Comparison of ENCODE assay signal across 8 cellular contexts in genomic region chr6:28981391-28981832, GRCh38. TPM values are rescaled to one million over a fixed set of nuclear protein-coding genes. Genes with fewer than 3 reads are reported as not detected.
DNase-seq lines count a peak whose midpoint lies in the region; ATAC-seq and TF ChIP-seq lines count a peak whose summit lies in the region.

No MANE protein-coding gene starts in this region.

- no peak overlapping the region for H4K12ac ChIP-seq in trophoblast cell (ENCODE audit: low read depth, low read length)

- H2AK5ac ChIP-seq in trophoblast cell (ENCODE audit: low read length), result no peak overlapping the region

- H3K9ac ChIP-seq in trophoblast cell (ENCODE audit: low read length), result no peak overlapping the region

- TF ChIP-seq EP300 in transverse colon (IDR thresholded peaks at IDR 0.05; ENCODE audit: low read depth), result no peak

- H3K4me3 ChIP-seq in trophoblast cell (ENCODE audit: low read depth, low read length), result no peak overlapping the region
- peak overlapping the region; percentile 28 to 81 (median 46) for H3K4me3 ChIP-seq in transverse colon

- peak overlapping the region; percentile 71 for H4K91ac ChIP-seq in trophoblast cell (ENCODE audit: low read depth, low read length)

- H3K27me3 ChIP-seq in trophoblast cell (ENCODE audit: insufficient read depth, low read length) (no peaks in the 10 kb centered on the region), transverse colon (peaks cover 8% of the 10 kb centered on the region)

- H3K9me3 ChIP-seq in KOPT-K1 (ENCODE audit: insufficient read depth, low read length, poor library complexity, severe bottlenecking) (no peaks in the 10 kb centered on the region), trophoblast cell (ENCODE audit: insufficient read depth, low read depth, low read length) (no peaks in the 10 kb centered on the region), transverse colon (no peaks in the 10 kb centered on the region)

- peak in 2 of 5 experiments; percentile 0 to 9 for TF ChIP-seq CTCF in transverse colon (IDR thresholded peaks at IDR 0.05)

- no peak for TF ChIP-seq POLR2A in transverse colon (IDR thresholded peaks at IDR 0.05)

- H3K23ac ChIP-seq in trophoblast cell (ENCODE audit: low read length), result no peak overlapping the region

- H3K79me2 ChIP-seq in trophoblast cell (ENCODE audit: control insufficient read depth, insufficient read depth, low read length, poor library complexity), result peaks cover 9% of the 10 kb centered on the region

- H2BK12ac ChIP-seq in trophoblast cell (ENCODE audit: low read length), result no peak overlapping the region

- H3K79me1 ChIP-seq in trophoblast cell (ENCODE audit: low read length), result peaks cover 30% of the 10 kb centered on the region

- intact Hi-C loops in Right ventricle myocardium inferior (cut with DNase I), result loop anchor here (10.0 kb wide), 1 partner anchor 117 kb away; no protein-coding TSS in a partner anchor
- intact Hi-C loops in cardiac septum (cut with DNase I), result loop anchor here (1.0 to 10.0 kb wide), 5 partner anchors 37 to 147 kb away; partner anchors contain the start of gene TRIM27
- intact Hi-C loops in transverse colon (cut with DNase I; ENCODE audit: low total_unique reads), result loop anchor here (5.0 to 10.0 kb wide), 2 partner anchors 39 to 1797 kb away; no protein-coding TSS in a partner anchor

- H2BK120ac ChIP-seq in trophoblast cell (ENCODE audit: insufficient read depth, low read length, poor library complexity), result peak overlapping the region; percentile 85

- H3K4me1 ChIP-seq in trophoblast cell (ENCODE audit: control insufficient read depth in 1 of 2, insufficient read depth in 2 of 2, low read length in 2 of 2) (peaks cover 21 to 26% of the 10 kb centered on the region in 2 experiments), transverse colon (peaks cover 0 to 29% (median 13%) of the 10 kb centered on the region in 4 donors)

- in situ Hi-C loops in SK-MEL-5 (cut with HindIII; ENCODE audit: low pct_unique_long_range_greater_than_20kb, low sequenced_read_pairs), result no loop called here
- in situ Hi-C loops in transverse colon (cut with MboI; ENCODE audit: low pct_ligation_motif_present in 1 of 4, low pct_unique_long_range_greater_than_20kb in 1 of 4, low sequenced_read_pairs in 3 of 4), result loop anchor here in 1 of 4 donors (5.0 to 10.0 kb wide), 2 partner anchors 34 to 117 kb away; no protein-coding TSS in a partner anchor

- no peak overlapping the region for H3K14ac ChIP-seq in trophoblast cell (ENCODE audit: low read length)

- peak overlapping the region; percentile 28 for H3K27ac ChIP-seq in KOPT-K1 (ENCODE audit: low read depth, low read length, poor library complexity, severe bottlenecking)
- peak overlapping the region; percentile 98 for H3K27ac ChIP-seq in trophoblast cell (ENCODE audit: low read depth, low read length)
- H3K27ac ChIP-seq in transverse colon, result peak overlapping the region; percentile 79 to 84 (median 80)

- no peak overlapping the region for H3K4ac ChIP-seq in trophoblast cell (ENCODE audit: low read depth, low read length)

- DNase-seq in Right ventricle myocardium inferior (ENCODE audit: missing footprints) (no peak), cardiac septum (ENCODE audit: low spot score) (no peak), SK-MEL-5 (ENCODE audit: low read depth, low spot score) (peak; percentile 80), glomerular visceral epithelial cell (ENCODE audit: extremely low spot score) (peak; percentile 83), trophoblast cell (peak; percentile 70 to 94), transverse colon (peak; percentile 71)
- DNase-seq in activated naive CD4-positive, alpha-beta T cell treated with Interleukin-2 at 50 U/mL for 16 hours, result peak; percentile 80

- WGBS in trophoblast cell (ENCODE audit: extremely low coverage, insufficient coverage, insufficient read length), result no CpG with 5 or more reads among the region's 14 CpGs
- WGBS in transverse colon (ENCODE audit: low coverage in 1 of 2), 2 donors, result 0 to 1% methylated on average over 14 of the region's 14 CpGs

- peak; percentile 50 for ATAC-seq in Right ventricle myocardium inferior

- H3K4me2 ChIP-seq in trophoblast cell (ENCODE audit: low read length), result peak overlapping the region; percentile 64

- H3K36me3 ChIP-seq in KOPT-K1 (ENCODE audit: insufficient read depth, low read length), result no peaks in the 10 kb centered on the region
- H3K36me3 ChIP-seq in trophoblast cell (ENCODE audit: control insufficient read depth in 1 of 2, insufficient read depth in 2 of 2, low read length in 2 of 2), result no peaks in the 10 kb centered on the region
- no peaks in the 10 kb centered on the region for H3K36me3 ChIP-seq in transverse colon

- no peak overlapping the region for H2AFZ ChIP-seq in trophoblast cell (ENCODE audit: insufficient read depth, low read length, poor library complexity)

- no peak overlapping the region for H4K8ac ChIP-seq in trophoblast cell (ENCODE audit: low read depth, low read length)

- no peak overlapping the region for H2BK5ac ChIP-seq in trophoblast cell (ENCODE audit: low read depth, low read length, poor library complexity)

- H3K18ac ChIP-seq in trophoblast cell (ENCODE audit: low read length), result no peak overlapping the region

RNA-seq across cellular contexts. Expression of gene ZNF311, which starts 23.7 kb away (rescaled TPM):
- 0.35 TPM for total RNA-seq in Right ventricle myocardium inferior
- total RNA-seq in cardiac septum, result 0.22 TPM
- not detected in 2 replicates for total RNA-seq in SK-MEL-5 (2014; rRNA removed; shearing (Covaris generic))
- not detected in 2 replicates for polyA plus RNA-seq in SK-MEL-5 (2015; cell fraction: cytosol; rRNA removed)
- polyA plus RNA-seq in SK-MEL-5 (2015; cell fraction: nucleus; rRNA removed), result not detected in 2 replicates
- polyA plus RNA-seq in trophoblast cell (2013), result 0.53 and 0.67 TPM in 2 replicates
- 1 to 10 TPM in 2 of 4 donors, not detected in 2; 1.1 to 1.9 TPM for total RNA-seq in transverse colon

RNA-seq across cellular contexts. Expression of gene TRIM27, which starts 57.6 kb away (rescaled TPM):
- 18.5 TPM for total RNA-seq in Right ventricle myocardium inferior
- 21.0 TPM for total RNA-seq in cardiac septum
- 66.2 and 76.2 TPM in 2 replicates for total RNA-seq in SK-MEL-5 (2014; rRNA removed; shearing (Covaris generic))
- polyA plus RNA-seq in SK-MEL-5 (2015; cell fraction: cytosol; rRNA removed), result 52.3 and 57.8 TPM in 2 replicates
- polyA plus RNA-seq in SK-MEL-5 (2015; cell fraction: nucleus; rRNA removed), result 103 and 120 TPM in 2 replicates
- 53.3 and 54.2 TPM in 2 replicates for polyA plus RNA-seq in trophoblast cell (2013)
- total RNA-seq in transverse colon, result 100 to 1,000 TPM in 1 of 4 donors, 10 to 100 TPM in 3; 27.3 to 237 (median 48.9) TPM

Comparison
In these comparisons a context has a peak if more than half of its experiments do, and no peak if none do; other contexts are left out.
1. DNase-seq: peak in SK-MEL-5 (single experiment), activated naive CD4-positive, alpha-beta T cell treated with Interleukin-2 at 50 U/mL for 16 hours (single experiment), glomerular visceral epithelial cell (single experiment), trophoblast cell (2 of 2) and transverse colon (single experiment); none in Right ventricle myocardium inferior (single experiment) and cardiac septum (single experiment).
2. H3K27ac ChIP-seq: peak in every context shown above with its lines; median percentile 98 in trophoblast cell; 80 in transverse colon; 28 in KOPT-K1.